ENCODE assay signal across 29 cellular contexts in genomic region chr11:23840872-23841271, GRCh38.
"Had no signal": no experiment of that assay in that cellular context is flagged by ENCODE, and none has a peak within 500 bp of the region (broad histone marks: within the 10 kb centered on the region; RNA-seq: fewer than 3 reads in every experiment).

No MANE protein-coding gene starts in this region.

- H3K27me3 Mint-ChIP-seq: dendritic cell treated with granulocyte-macrophage colony-stimulating factor and Interleukin-4, amounts not matched to agents 40 ng/mL and 50 ng/mL, for 4 days; effector memory CD8-positive, alpha-beta T cell had no signal

- H3K9me3 ChIP-seq: colonic mucosa, esophagus muscularis mucosa, esophagus squamous epithelium, gastrocnemius medialis had no signal

- FAIRE-seq: colon, endometrium, endothelial cell of umbilical vein, frontal cortex had no signal

- H3K27me3 ChIP-seq: colonic mucosa, dorsolateral prefrontal cortex, esophagus muscularis mucosa, esophagus squamous epithelium, foreskin keratinocyte, gastrocnemius medialis, gastroesophageal sphincter, heart left ventricle, heart right ventricle had no signal

- ATAC-seq: effector memory CD8-positive, alpha-beta T cell; esophagus mucosa; foreskin keratinocyte; gastrocnemius medialis; gastroesophageal sphincter; heart left ventricle; heart right ventricle had no signal

- H3K4me3 ChIP-seq: colonic mucosa, coronary artery, dorsolateral prefrontal cortex, esophagus muscularis mucosa, esophagus squamous epithelium, gastrocnemius medialis, gastroesophageal sphincter, heart left ventricle, heart right ventricle had no signal

- H3K27ac Mint-ChIP-seq: dendritic cell treated with granulocyte-macrophage colony-stimulating factor and Interleukin-4, amounts not matched to agents 40 ng/mL and 50 ng/mL, for 4 days; effector memory CD8-positive, alpha-beta T cell; endodermal cell had no signal

- H3K4me1 ChIP-seq: colonic mucosa, esophagus muscularis mucosa, esophagus squamous epithelium, foreskin keratinocyte, gastrocnemius medialis, gastroesophageal sphincter, heart left ventricle, heart right ventricle had no signal

- H3K4me3 Mint-ChIP-seq: dendritic cell treated with granulocyte-macrophage colony-stimulating factor and Interleukin-4, amounts not matched to agents 40 ng/mL and 50 ng/mL, for 4 days; effector memory CD8-positive, alpha-beta T cell; endodermal cell had no signal

- H3K4me1 Mint-ChIP-seq: endodermal cell had no signal

- DNase-seq: colonic mucosa; cortex of kidney; dermis blood vessel endothelial cell; dorsolateral prefrontal cortex; effector CD4-positive, alpha-beta T cell; effector CD8-positive, alpha-beta T cell; effector memory CD4-positive, alpha-beta T cell; effector memory CD8-positive, alpha-beta T cell; endodermal cell; erythroblast; esophagus squamous epithelium; foreskin fibroblast; foreskin keratinocyte; foreskin melanocyte; gastrocnemius medialis; glutamatergic neuron; head of caudate nucleus; heart left ventricle; heart right ventricle had no signal

- H3K27ac ChIP-seq: colonic mucosa, coronary artery, dorsolateral prefrontal cortex, epithelial cell of prostate, esophagus muscularis mucosa, esophagus squamous epithelium, foreskin keratinocyte, gastrocnemius medialis, gastroesophageal sphincter, heart left ventricle, heart right ventricle had no signal

- H3K36me3 ChIP-seq: colonic mucosa, esophagus muscularis mucosa, esophagus squamous epithelium, gastrocnemius medialis, gastroesophageal sphincter, heart left ventricle, heart right ventricle had no signal
